In the genomic region with DNA sequence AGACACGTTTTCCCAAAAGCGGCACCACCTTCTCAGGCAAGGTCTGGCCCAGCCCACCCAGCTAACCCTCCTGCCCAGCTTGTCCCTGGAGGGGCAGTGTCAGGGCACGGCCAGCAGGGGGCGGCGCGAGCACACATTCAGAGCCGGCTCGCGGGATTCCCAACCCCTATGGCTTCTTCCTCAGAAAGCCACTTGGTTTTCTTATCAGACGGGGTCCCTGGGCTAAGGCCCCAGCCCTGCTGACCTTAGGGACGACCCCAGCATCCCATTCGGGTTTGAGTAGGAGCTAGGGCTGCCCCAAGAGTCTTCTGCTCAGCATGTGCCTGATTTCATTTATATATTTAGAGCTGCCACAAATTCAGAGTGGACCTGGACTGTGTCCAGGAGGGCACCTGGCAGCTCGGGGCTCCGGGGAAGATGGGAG, we compare ENCODE assay signal across 8 cellular contexts. TPM values are rescaled to one million over a fixed set of nuclear protein-coding genes. Genes with fewer than 3 reads are reported as not detected.
DNase-seq lines count a peak whose midpoint lies in the region; ATAC-seq and TF ChIP-seq lines count a peak whose summit lies in the region.

No MANE protein-coding gene starts in this region.

- TF ChIP-seq CTCF in CD14-positive monocyte (IDR thresholded peaks at IDR 0.05) (peak; percentile 99), RWPE1 (conservative IDR thresholded peaks at IDR 0.05; ENCODE audit: low read depth) (peak; percentile 99), fibroblast of the aortic adventitia (IDR thresholded peaks at IDR 0.05; ENCODE audit: insufficient read depth, low read length) (peak; percentile 99), stomach (IDR thresholded peaks at IDR 0.05) (peak in 5 of 7 experiments; percentile 71 to 99 (median 96))

- WGBS in neuronal stem cell (ENCODE audit: extremely low coverage in 2 of 2, insufficient read length in 2 of 2, insufficient replicate concordance in 1 of 2), 2 donors: no CpG with 5 or more reads among the region's 14 CpGs
- WGBS in stomach, 5 donors: 0 to 3% (median 1%) methylated on average over 14 of the region's 14 CpGs

- H2AFZ ChIP-seq in neuronal stem cell (ENCODE audit: low read length): peak overlapping the region; percentile 76

- H3K27me3 Mint-ChIP-seq in CD14-positive monocyte (ENCODE audit: low read depth in 3 of 3): peaks cover 0 to 9% (median 2%) of the 10 kb centered on the region in 3 donors

- POLR2A ChIA-PET in RWPE1 (lab: Yijun Ruan, JAX; ENCODE audit: low non-redundant PET): interaction anchor here (1.3 kb wide), 1 partner anchor 37 kb away, joined by 6 read pairs; a partner anchor contains a TSS

- no peaks in the 10 kb centered on the region for H3K79me1 ChIP-seq in neuronal stem cell (ENCODE audit: low read depth, low read length)

- no peaks in the 10 kb centered on the region for H3K36me3 ChIP-seq in neuronal stem cell (replicated peaks in 1 of 2; ENCODE audit: control insufficient read depth in 2 of 2, insufficient read depth in 2 of 2, low read length in 2 of 2)
- peaks cover 0 to 8% (median 5%) of the 10 kb centered on the region in 4 donors for H3K36me3 ChIP-seq in stomach

- H3K27ac Mint-ChIP-seq in CD14-positive monocyte: no peak overlapping the region

- no peaks in the 10 kb centered on the region for H3K9me3 ChIP-seq in neuronal stem cell (replicated peaks in 1 of 2; ENCODE audit: control insufficient read depth in 2 of 2, insufficient read depth in 1 of 2, low read depth in 1 of 2, low read length in 2 of 2)
- H3K9me3 ChIP-seq in stomach: no peaks in the 10 kb centered on the region

- peak; percentile 85 for ATAC-seq in GM19455 (IDR thresholded peaks at IDR 0.05; ENCODE audit: unreplicated experiment)

- no peaks in the 10 kb centered on the region for H3K9me3 Mint-ChIP-seq in CD14-positive monocyte

- peaks cover 5 to 8% of the 10 kb centered on the region in 2 donors for H3K36me3 Mint-ChIP-seq in CD14-positive monocyte

- H3K14ac ChIP-seq in neuronal stem cell (ENCODE audit: low read length): no peak overlapping the region

- H3K27ac ChIP-seq in RWPE1 (no peak overlapping the region), neuronal stem cell (replicated peaks; ENCODE audit: low read length) (no peak overlapping the region), stomach (no peak overlapping the region)

- no peak for TF ChIP-seq POLR2A in stomach (IDR thresholded peaks at IDR 0.05)

- no peak overlapping the region for H3K4me3 Mint-ChIP-seq in CD14-positive monocyte

- no peak overlapping the region for H2AK5ac ChIP-seq in neuronal stem cell (ENCODE audit: low read depth, low read length)

- H3K9ac ChIP-seq in neuronal stem cell (ENCODE audit: low read depth, low read length, poor library complexity): no peak overlapping the region

- H3K4me2 ChIP-seq in neuronal stem cell (ENCODE audit: insufficient read depth, low read length, poor library complexity, severe bottlenecking): no peak overlapping the region

- no peak for TF ChIP-seq EP300 in stomach (IDR thresholded peaks at IDR 0.05)

- peaks cover 0 to 1% of the 10 kb centered on the region in 2 donors for H3K4me1 ChIP-seq in neuronal stem cell (ENCODE audit: control insufficient read depth in 2 of 2, insufficient read depth in 1 of 2, low read depth in 1 of 2, low read length in 2 of 2)
- peaks cover 0 to 13% (median 5%) of the 10 kb centered on the region in 4 donors for H3K4me1 ChIP-seq in stomach

- H2BK15ac ChIP-seq in neuronal stem cell (ENCODE audit: low read length): no peak overlapping the region

- H2BK12ac ChIP-seq in neuronal stem cell (ENCODE audit: low read length): no peak overlapping the region

- H3K23ac ChIP-seq in neuronal stem cell (ENCODE audit: low read depth, low read length, poor library complexity): no peak overlapping the region

- peak overlapping the region; percentile 45 for H3K4me3 ChIP-seq in fibroblast of the aortic adventitia (ENCODE audit: low read depth, low read length)
- no peak overlapping the region for H3K4me3 ChIP-seq in neuronal stem cell (ENCODE audit: low read length in 2 of 2)
- peak overlapping the region in 3 of 4 donors; percentile 6 to 21 (median 19) for H3K4me3 ChIP-seq in stomach

- no peak overlapping the region for H4K8ac ChIP-seq in neuronal stem cell (ENCODE audit: low read depth, low read length)

- H2BK120ac ChIP-seq in neuronal stem cell (ENCODE audit: low read depth, low read length): no peak overlapping the region

- no peak overlapping the region for H4K91ac ChIP-seq in neuronal stem cell (ENCODE audit: low read depth, low read length, poor library complexity)

- CTCF ChIA-PET in RWPE1 (lab: Yijun Ruan, JAX): interaction anchor here (0.5 to 1.7 kb wide), 42 partner anchors 9 to 1124 kb away, joined by 3 to 20 read pairs (median 4); a partner anchor contains a TSS

- H2BK5ac ChIP-seq in neuronal stem cell (ENCODE audit: low read length): no peak overlapping the region

- H3K27me3 ChIP-seq in neuronal stem cell (ENCODE audit: control insufficient read depth in 3 of 3, insufficient read depth in 3 of 3, low read depth in 1 of 3, low read length in 3 of 3): no peaks in the 10 kb centered on the region
- no peaks in the 10 kb centered on the region for H3K27me3 ChIP-seq in stomach

- no peak overlapping the region for H3K18ac ChIP-seq in neuronal stem cell (ENCODE audit: low read length)

- peak; percentile 65 for DNase-seq in CD14-positive monocyte (ENCODE audit: low spot score)
- DNase-seq in HUDEP-2 (lab: John Stamatoyannopoulos, UW; ENCODE audit: unreplicated experiment in 76 of 76): peak in 68 of 76 experiments; percentile 14 to 74 (median 55)
- DNase-seq in RWPE1 (ENCODE audit: low spot score): peak; percentile 91
- peak; percentile 51 to 52 for DNase-seq in activated T-helper 1 cell treated with anti-CD3 and anti-CD28 coated beads, Interleukin-2, amount 50 U/mL, for 16 hours (ENCODE audit: low read depth in 1 of 2, low spot score in 1 of 2)
- peak; percentile 66 for DNase-seq in fibroblast of the aortic adventitia (ENCODE audit: low read depth)
- DNase-seq in neuronal stem cell (ENCODE audit: low spot score): peak; percentile 76
- peak; percentile 78 for DNase-seq in stomach

- no peak overlapping the region for H3K4ac ChIP-seq in neuronal stem cell (ENCODE audit: low read length)

- peaks cover 6% of the 10 kb centered on the region for H3K4me1 Mint-ChIP-seq in CD14-positive monocyte

- intact Hi-C loops in CD14-positive monocyte (cut with micrococcal nuclease): loop anchor here in 1 of 2 donors (5.0 kb wide), 1 partner anchor 35 kb away; a partner anchor contains a TSS
- intact Hi-C loops in stomach (cut with DNase I; ENCODE audit: low total_unique reads): no loop called here

RNA-seq across cellular contexts. Expression of a gene that starts 14.5 kb away (rescaled TPM):
- not detected for polyA plus RNA-seq in CD14-positive monocyte
- not detected in 2 replicates for total RNA-seq in fibroblast of the aortic adventitia (ENCODE audit: low replicate concordance)
- polyA plus RNA-seq in neuronal stem cell (2013, experiment 1 of 2): 1.2 TPM
- polyA plus RNA-seq in neuronal stem cell (2013, experiment 2 of 2): 1.0 TPM
- total RNA-seq in stomach: 1 to 10 TPM in 1 of 5 donors, not detected in 4; 1.3 TPM
- polyA plus RNA-seq in stomach: under 1 TPM in 1 of 3 donors, not detected in 2; 0.13 TPM

RNA-seq across cellular contexts. Expression of a gene that starts 36.9 kb away (rescaled TPM):
- polyA plus RNA-seq in CD14-positive monocyte (1 to 10 TPM; 1.5 to 2.6 TPM), stomach (1 to 10 TPM; 5.7 to 9.3 (median 7.0) TPM)
- total RNA-seq in fibroblast of the aortic adventitia (ENCODE audit: low replicate concordance) (11.5 and 57.8 TPM in 2 replicates), stomach (10 to 100 TPM in 3 of 5 donors, 1 to 10 TPM in 2; 7.2 to 43.8 (median 30.5) TPM)
- polyA plus RNA-seq in neuronal stem cell (2013, experiment 1 of 2): 56.2 TPM
- polyA plus RNA-seq in neuronal stem cell (2013, experiment 2 of 2): 56.3 TPM

Comparison
In these comparisons a context has a peak if more than half of its experiments do, and no peak if none do; other contexts are left out.
1. H3K4me3 ChIP-seq: peak in fibroblast of the aortic adventitia (single experiment) and stomach (3 of 4); none in neuronal stem cell (0 of 2).
2. Peak in every context shown above with its lines, with median percentiles within 50 percentile points of each other: DNase-seq and CTCF ChIP-seq.